1 cellular context compared by ENCODE assay signal in the genomic region with DNA sequence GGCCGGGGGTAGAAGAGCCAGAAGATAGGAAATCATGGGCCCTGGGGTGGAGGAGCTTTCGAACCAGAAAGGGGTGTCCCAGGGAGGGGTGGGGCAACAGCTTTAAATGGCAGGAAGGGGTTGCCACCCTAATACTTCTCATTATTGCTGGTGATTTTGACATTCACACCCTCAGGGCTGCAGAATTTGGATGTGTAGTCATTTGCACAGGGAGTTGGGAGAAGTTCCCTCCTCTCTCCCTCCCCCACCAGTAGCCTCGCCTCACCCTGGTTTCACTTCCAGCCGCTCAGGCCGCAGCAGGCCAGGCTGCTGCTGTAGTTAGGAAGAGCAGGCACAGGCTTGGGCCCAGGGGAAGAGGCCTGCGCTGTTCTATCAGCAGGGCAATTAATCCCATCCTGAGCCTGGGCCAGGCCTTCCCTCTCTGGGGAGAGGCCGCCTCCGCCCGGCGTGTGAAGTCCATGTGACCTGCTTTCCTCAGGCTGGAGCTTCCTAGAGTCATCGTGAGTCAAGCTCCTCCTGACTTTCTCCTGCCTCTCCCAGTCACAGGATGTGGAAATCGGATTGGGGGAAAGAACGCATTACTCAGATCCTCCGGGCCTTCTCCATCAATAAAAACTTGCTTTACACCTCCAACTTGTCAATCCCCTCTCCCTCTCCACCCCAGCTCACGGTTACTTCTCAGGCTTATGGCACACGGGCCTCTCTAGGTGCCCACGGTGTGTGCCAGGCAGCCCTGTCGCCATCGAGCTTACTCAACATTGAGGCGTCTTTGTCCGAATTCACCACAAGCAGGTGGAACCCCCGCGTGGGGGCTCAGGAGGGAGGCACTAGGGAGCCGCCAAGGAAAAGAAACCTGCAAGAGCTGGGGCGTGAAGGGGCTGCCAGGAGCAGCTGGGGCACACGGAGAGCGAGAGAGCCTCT.
TF ChIP-seq lines count a peak whose summit lies in the region.

No MANE protein-coding gene starts in this region.

TF ChIP-seq in IMR-90, 13 proteins besides CTCF, POLR2A, EP300 and RAD21 (continued from another document):
- TF ChIP-seq, protein P1, sequence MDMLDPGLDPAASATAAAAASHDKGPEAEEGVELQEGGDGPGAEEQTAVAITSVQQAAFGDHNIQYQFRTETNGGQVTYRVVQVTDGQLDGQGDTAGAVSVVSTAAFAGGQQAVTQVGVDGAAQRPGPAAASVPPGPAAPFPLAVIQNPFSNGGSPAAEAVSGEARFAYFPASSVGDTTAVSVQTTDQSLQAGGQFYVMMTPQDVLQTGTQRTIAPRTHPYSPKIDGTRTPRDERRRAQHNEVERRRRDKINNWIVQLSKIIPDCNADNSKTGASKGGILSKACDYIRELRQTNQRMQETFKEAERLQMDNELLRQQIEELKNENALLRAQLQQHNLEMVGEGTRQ (IDR thresholded peaks at IDR 0.05; ENCODE audit: low read depth, low read length): peak; percentile 90
- TF ChIP-seq MXI1 (IDR thresholded peaks at IDR 0.05; ENCODE audit: borderline replicate concordance, low read depth, low read length) (peak; percentile 56; the same call in 1 of the 2 replicates), NFE2L2 (IDR thresholded peaks at IDR 0.05; ENCODE audit: low read depth, low read length) (peak; percentile 85; the same call in 1 of the 2 replicates), FOS (IDR thresholded peaks at IDR 0.05; ENCODE audit: low read depth, low read length) (peak; percentile 82), MAZ (IDR thresholded peaks at IDR 0.05; ENCODE audit: borderline replicate concordance, low read depth, low read length) (peak; percentile 77), RFX5 (IDR thresholded peaks at IDR 0.05; ENCODE audit: low read depth, low read length) (no peak), MAFK (IDR thresholded peaks at IDR 0.05; ENCODE audit: low read depth, low read length) (no peak), RCOR1 (IDR thresholded peaks at IDR 0.05; ENCODE audit: insufficient replicate concordance, low read length) (peak; percentile 46), CEBPB (IDR thresholded peaks at IDR 0.05; ENCODE audit: low read depth, low read length) (peak; percentile 89)
TF ChIP-seq in IMR-90: peak in this region for 9.
